ENCODE assay signal across 16 cellular contexts in the genomic region with DNA sequence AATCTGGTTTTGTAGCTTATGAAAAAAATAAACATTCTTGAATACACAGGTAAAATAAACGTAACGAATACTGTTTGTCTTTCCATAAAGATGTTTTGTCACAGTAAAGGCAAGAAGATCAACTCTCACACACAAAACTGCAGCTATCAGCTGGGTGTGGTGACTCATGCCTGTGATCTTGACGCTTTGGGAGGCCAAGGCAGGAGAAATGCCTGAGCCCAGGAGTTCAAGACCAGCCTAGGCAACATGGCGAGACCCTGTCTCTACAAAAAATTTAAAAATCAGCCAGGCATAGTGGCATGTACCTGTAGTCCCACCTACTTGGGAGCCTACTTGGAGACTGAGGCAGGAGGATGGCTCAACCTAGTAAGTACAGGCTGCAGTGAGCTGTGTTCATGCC. TPM values are rescaled to one million over a fixed set of nuclear protein-coding genes. Genes with fewer than 3 reads are reported as not detected.
A peak's percentile ranks its signal among the peaks of the same experiment; 100 is the strongest.
DNase-seq lines count a peak whose midpoint lies in the region; ATAC-seq, FAIRE-seq and TF ChIP-seq lines count a peak whose summit lies in the region.
"Had no signal": no experiment of that assay in that cellular context is flagged by ENCODE, and none has a peak within 500 bp of the region (broad histone marks: within the 10 kb centered on the region; RNA-seq: fewer than 3 reads in every experiment).

No MANE protein-coding gene starts in this region.

- no peaks in the 10 kb centered on the region for H4K20me1 ChIP-seq in K562 (replicated peaks; ENCODE audit: control insufficient read depth, insufficient read depth, low read length)

- no peak for TF ChIP-seq POLR2A in K562 (conservative IDR thresholded peaks at IDR 0.05)

- TF ChIP-seq RAD21 in K562 (CRISPR knock-in tag; conservative IDR thresholded peaks at IDR 0.05 in 1 of 2, IDR thresholded peaks at IDR 0.05 in 1 of 2) = no peak

- intact Hi-C loops in activated CD4-positive, alpha-beta T cell treated with anti-CD3 and anti-CD28 coated beads for 36 hours (cut with DNase I, micrococcal nuclease) = loop anchor here (2.0 to 5.0 kb wide), 3 partner anchors 82 to 382 kb away; no protein-coding TSS in a partner anchor
- intact Hi-C loops in activated CD4-positive, alpha-beta T cell treated with anti-CD3 and anti-CD28 coated beads, Interleukin-2, amount 10 ng/mL, durations not matched to agents 24 days and 14 days (cut with micrococcal nuclease) = loop anchor here (2.0 to 5.0 kb wide), 3 partner anchors 152 to 462 kb away; partner anchors contain the start of gene ALCAM
- intact Hi-C loops in K562 (cut with micrococcal nuclease) = no loop called here

- H3K4me3 Mint-ChIP-seq in activated CD4-positive, alpha-beta T cell treated with anti-CD3 and anti-CD28 coated beads for 36 hours = peak overlapping the region; percentile 49
- H3K4me3 Mint-ChIP-seq in activated CD4-positive, alpha-beta T cell treated with anti-CD3 and anti-CD28 coated beads, Interleukin-2, amount 10 ng/mL, durations not matched to agents 24 days and 14 days = peak overlapping the region; percentile 72

- no peaks in the 10 kb centered on the region for H3K9me3 ChIP-seq in K562 (replicated peaks; ENCODE audit: control insufficient read depth, insufficient read depth, low read depth, low read length)
- H3K9me3 ChIP-seq: suprapubic skin had no signal

- DNase-seq in activated CD4-positive, alpha-beta T cell treated with anti-CD3 and anti-CD28 coated beads for 36 hours = peak; percentile 74
- DNase-seq in activated CD4-positive, alpha-beta T cell treated with anti-CD3 and anti-CD28 coated beads, Interleukin-2, amount 50 U/mL, for 1 hour = no peak
- peak; percentile 72 for DNase-seq in activated CD4-positive, alpha-beta T cell treated with anti-CD3 and anti-CD28 coated beads, Interleukin-2, amount 10 ng/mL, durations not matched to agents 24 days and 14 days
- DNase-seq in K562 (ENCODE audit: extremely low read depth in 1 of 4, low spot score in 3 of 4) (peak in 1 of 4 experiments; percentile 43), HTR-8/SVneo (ENCODE audit: insufficient read length, low spot score) (no peak), DMS153 treated with DMSO at 0.1 percent for 48 hours (lab: John Stamatoyannopoulos, UW; ENCODE audit: unreplicated experiment) (no peak)
- peak; percentile 42 for DNase-seq in stimulated activated CD4-positive, alpha-beta T cell treated with anti-CD3 and anti-CD28 coated beads, Interleukin-4, amount 100 ng/mL, for 24 hours
- DNase-seq: activated CD4-positive, CD25-positive, alpha-beta regulatory T cell; anterior cingulate cortex; DMS79; SIG-M5 had no signal

- no peaks in the 10 kb centered on the region for H3K79me2 ChIP-seq in K562 (ENCODE audit: control insufficient read depth, insufficient read depth, low read length)

- POLR2A ChIA-PET in activated CD4-positive, alpha-beta T cell treated with anti-CD3 and anti-CD28 coated beads for 36 hours (lab: Charles Lee) = interaction anchor here (0.8 kb wide), 1 partner anchor 18 kb away, joined by 3 read pairs; no protein-coding TSS in a partner anchor
- POLR2A ChIA-PET in K562 (lab: Yijun Ruan, JAX) = interaction anchor here (0.9 kb wide), 1 partner anchor 14 kb away, joined by 3 read pairs; no protein-coding TSS in a partner anchor

- H3K27me3 Mint-ChIP-seq in activated CD4-positive, alpha-beta T cell treated with anti-CD3 and anti-CD28 coated beads for 36 hours = no peaks in the 10 kb centered on the region
- no peaks in the 10 kb centered on the region for H3K27me3 Mint-ChIP-seq in activated CD4-positive, alpha-beta T cell treated with anti-CD3 and anti-CD28 coated beads, Interleukin-2, amount 10 ng/mL, durations not matched to agents 24 days and 14 days

- peak overlapping the region; percentile 94 for H3K27ac Mint-ChIP-seq in activated CD4-positive, alpha-beta T cell treated with anti-CD3 and anti-CD28 coated beads for 36 hours
- peak overlapping the region; percentile 95 for H3K27ac Mint-ChIP-seq in activated CD4-positive, alpha-beta T cell treated with anti-CD3 and anti-CD28 coated beads, Interleukin-2, amount 10 ng/mL, durations not matched to agents 24 days and 14 days

- no peak overlapping the region for H3K4me3 ChIP-seq in K562
- H3K4me3 ChIP-seq: lung, suprapubic skin had no signal

- TF ChIP-seq EP300 in K562 (IDR thresholded peaks at IDR 0.05; ENCODE audit: low read length) = no peak

- no peak overlapping the region for H3K27ac ChIP-seq in K562 (ENCODE audit: extremely low read depth, low read depth, low read length)
- H3K27ac ChIP-seq: parathyroid adenoma, suprapubic skin had no signal

- H3K9me3 Mint-ChIP-seq in activated CD4-positive, alpha-beta T cell treated with anti-CD3 and anti-CD28 coated beads for 36 hours (ENCODE audit: low read depth) = peaks cover 3% of the 10 kb centered on the region
- peaks cover 6% of the 10 kb centered on the region for H3K9me3 Mint-ChIP-seq in activated CD4-positive, alpha-beta T cell treated with anti-CD3 and anti-CD28 coated beads, Interleukin-2, amount 10 ng/mL, durations not matched to agents 24 days and 14 days

- no peak overlapping the region for H3K9ac ChIP-seq in K562 (ENCODE audit: insufficient read depth in 1 of 2, low read depth in 2 of 2, low read length in 2 of 2)
- H3K9ac ChIP-seq: parathyroid adenoma had no signal

- in situ Hi-C loops in K562 (cut with MboI) = no loop called here

- peaks cover 0 to 7% of the 10 kb centered on the region in 2 experiments; a peak in 1 of 5 replicates for H3K4me1 ChIP-seq in K562 (replicated peaks in 1 of 2; ENCODE audit: control insufficient read depth in 2 of 2, insufficient read depth in 2 of 2, low read length in 2 of 2)
- H3K4me1 ChIP-seq: parathyroid adenoma had no signal

- no peaks in the 10 kb centered on the region for H3K27me3 ChIP-seq in K562 (ENCODE audit: control insufficient read depth in 2 of 2, insufficient read depth in 2 of 2, low read length in 2 of 2)
- H3K27me3 ChIP-seq: suprapubic skin had no signal

- H3K4me1 Mint-ChIP-seq in activated CD4-positive, alpha-beta T cell treated with anti-CD3 and anti-CD28 coated beads for 36 hours = peaks cover 84% of the 10 kb centered on the region
- H3K4me1 Mint-ChIP-seq in activated CD4-positive, alpha-beta T cell treated with anti-CD3 and anti-CD28 coated beads, Interleukin-2, amount 10 ng/mL, durations not matched to agents 24 days and 14 days = peaks cover 65% of the 10 kb centered on the region

- peaks cover 64% of the 10 kb centered on the region for H3K36me3 Mint-ChIP-seq in activated CD4-positive, alpha-beta T cell treated with anti-CD3 and anti-CD28 coated beads for 36 hours (ENCODE audit: low read depth)
- peaks cover 64% of the 10 kb centered on the region for H3K36me3 Mint-ChIP-seq in activated CD4-positive, alpha-beta T cell treated with anti-CD3 and anti-CD28 coated beads, Interleukin-2, amount 10 ng/mL, durations not matched to agents 24 days and 14 days (ENCODE audit: low read depth)

- H2AFZ ChIP-seq in K562 (ENCODE audit: low read depth, low read length) = no peak overlapping the region
- H2AFZ ChIP-seq: parathyroid adenoma had no signal

- ATAC-seq in activated CD4-positive, alpha-beta T cell treated with anti-CD3 and anti-CD28 coated beads for 36 hours = no peak
- ATAC-seq in K562 = peak; percentile 42; the same call in 1 of the 3 replicates
- ATAC-seq in GM21526 (IDR thresholded peaks at IDR 0.05; ENCODE audit: low FRiP score, unreplicated experiment) = no peak

- WGBS in K562 (ENCODE audit: insufficient coverage, low coverage, missing lambda C conversion rate) = 50% methylated on average over 3 of the region's 4 CpGs

- CTCF ChIA-PET in activated CD4-positive, alpha-beta T cell treated with anti-CD3 and anti-CD28 coated beads for 36 hours (lab: Charles Lee) = interaction anchor here (0.7 to 1.1 kb wide), 3 partner anchors 10 to 781 kb away, joined by 3 to 4 read pairs (median 3); no protein-coding TSS in a partner anchor
- CTCF ChIA-PET in K562 (lab: Yijun Ruan, JAX; ENCODE audit: low intra/inter-chr PET ratio) = no interaction called here

- no TSS peak for BruUV-seq in K562 (replicated peaks; lab: Mats Ljungman, UMichigan)

- no peak overlapping the region for H3K4me2 ChIP-seq in K562 (ENCODE audit: insufficient read depth, low read length)

- FAIRE-seq in K562 (lab: Jason Lieb, UNC) = peak; percentile 11
- no peak for FAIRE-seq in HTR-8/SVneo (lab: Jason Lieb, UNC)
- FAIRE-seq: A204.1 had no signal

- no peaks in the 10 kb centered on the region for H3K36me3 ChIP-seq in K562 (ENCODE audit: control insufficient read depth, insufficient read depth, low read length)
- H3K36me3 ChIP-seq: suprapubic skin had no signal

- TF ChIP-seq CTCF in K562 (IDR thresholded peaks at IDR 0.05 in 2 of 3, conservative IDR thresholded peaks at IDR 0.05 in 1 of 3; ENCODE audit: insufficient read depth in 2 of 3, low read depth in 1 of 3, low read length in 3 of 3) = no peak

- H3K9me1 ChIP-seq in K562 (ENCODE audit: control insufficient read depth, insufficient read depth, low read length) = no peaks in the 10 kb centered on the region

RNA-seq across cellular contexts. Expression of gene CBLB, which starts 39.6 kb away (rescaled TPM):
- 100 to 1,000 TPM; 112 to 163 TPM for total RNA-seq in activated CD4-positive, alpha-beta T cell treated with anti-CD3 and anti-CD28 coated beads for 36 hours
- 177 and 183 TPM in 2 replicates for total RNA-seq in activated CD4-positive, alpha-beta T cell treated with anti-CD3 and anti-CD28 coated beads, Interleukin-2, amount 10 ng/mL, durations not matched to agents 24 days and 14 days
- total RNA-seq in K562 (2011; cell fraction: chromatin; rRNA removed; ENCODE audit: low replicate concordance) = 35.1 and 68.8 TPM in 2 replicates
- 9.7 and 10.2 TPM in 2 replicates for total RNA-seq in K562 (2011; cell fraction: nucleolus; rRNA removed)
- total RNA-seq in K562 (2011; cell fraction: nucleoplasm; rRNA removed) = 17.9 and 22.7 TPM in 2 replicates
- total RNA-seq in K562 (2014; rRNA removed) (5.2 and 5.4 TPM in 2 replicates), K562 (2014; rRNA removed; fragmentation: Illumina TruSeq; extraction: Trizol) (6.3 and 6.7 TPM in 2 replicates), K562 (2015; rRNA removed; fragmentation: Illumina TruSeq; extraction: Trizol) (4.4 and 5.3 TPM in 2 replicates), K562 (2021) (6.4 TPM in 2 replicates)
- polyA plus RNA-seq in K562 (2011; rRNA removed) (8.1 and 10.5 TPM in 2 replicates), K562 (2014; fragmentation: Illumina TruSeq; extraction: Trizol) (5.9 TPM in 2 replicates), K562 (2014; fragmentation: Nextera tagmentation; extraction: Ambion mirVana) (1 to 10 TPM; 1.8 to 2.2 TPM), K562 (2014; rRNA removed) (2.7 and 3.3 TPM in 2 replicates)
- polyA plus RNA-seq in K562 (2011; cell fraction: cytosol; rRNA removed) = 4.4 and 7.2 TPM in 2 replicates
- polyA plus RNA-seq in K562 (2011; cell fraction: nucleus; rRNA removed) = 8.3 and 11.3 TPM in 2 replicates
- polyA plus RNA-seq in K562 (2012) = 3.2 and 4.9 TPM in 2 replicates
- 23.2 and 34.6 TPM in 2 replicates for polyA minus RNA-seq in K562 (2011; rRNA and poly(A)+ RNA removed)
- 3.8 and 6.5 TPM in 2 replicates for polyA minus RNA-seq in K562 (2011; cell fraction: cytosol; rRNA and poly(A)+ RNA removed)
- polyA minus RNA-seq in K562 (2011; cell fraction: nucleus; rRNA and poly(A)+ RNA removed) = 23.8 and 42.1 TPM in 2 replicates

Comparison
In these comparisons a context has a peak if more than half of its experiments do, and no peak if none do; other contexts are left out.
1. DNase-seq: peak in activated CD4-positive, alpha-beta T cell treated with anti-CD3 and anti-CD28 coated beads for 36 hours (single experiment), activated CD4-positive, alpha-beta T cell treated with anti-CD3 and anti-CD28 coated beads, Interleukin-2, amount 10 ng/mL, durations not matched to agents 24 days and 14 days (single experiment) and stimulated activated CD4-positive, alpha-beta T cell treated with anti-CD3 and anti-CD28 coated beads, Interleukin-4, amount 100 ng/mL, for 24 hours (single experiment); none in activated CD4-positive, alpha-beta T cell treated with anti-CD3 and anti-CD28 coated beads, Interleukin-2, amount 50 U/mL, for 1 hour (single experiment), HTR-8/SVneo (single experiment) and DMS153 treated with DMSO at 0.1 percent for 48 hours (single experiment).